Comparison of ENCODE assay signal across 16 cellular contexts in the genomic region with DNA sequence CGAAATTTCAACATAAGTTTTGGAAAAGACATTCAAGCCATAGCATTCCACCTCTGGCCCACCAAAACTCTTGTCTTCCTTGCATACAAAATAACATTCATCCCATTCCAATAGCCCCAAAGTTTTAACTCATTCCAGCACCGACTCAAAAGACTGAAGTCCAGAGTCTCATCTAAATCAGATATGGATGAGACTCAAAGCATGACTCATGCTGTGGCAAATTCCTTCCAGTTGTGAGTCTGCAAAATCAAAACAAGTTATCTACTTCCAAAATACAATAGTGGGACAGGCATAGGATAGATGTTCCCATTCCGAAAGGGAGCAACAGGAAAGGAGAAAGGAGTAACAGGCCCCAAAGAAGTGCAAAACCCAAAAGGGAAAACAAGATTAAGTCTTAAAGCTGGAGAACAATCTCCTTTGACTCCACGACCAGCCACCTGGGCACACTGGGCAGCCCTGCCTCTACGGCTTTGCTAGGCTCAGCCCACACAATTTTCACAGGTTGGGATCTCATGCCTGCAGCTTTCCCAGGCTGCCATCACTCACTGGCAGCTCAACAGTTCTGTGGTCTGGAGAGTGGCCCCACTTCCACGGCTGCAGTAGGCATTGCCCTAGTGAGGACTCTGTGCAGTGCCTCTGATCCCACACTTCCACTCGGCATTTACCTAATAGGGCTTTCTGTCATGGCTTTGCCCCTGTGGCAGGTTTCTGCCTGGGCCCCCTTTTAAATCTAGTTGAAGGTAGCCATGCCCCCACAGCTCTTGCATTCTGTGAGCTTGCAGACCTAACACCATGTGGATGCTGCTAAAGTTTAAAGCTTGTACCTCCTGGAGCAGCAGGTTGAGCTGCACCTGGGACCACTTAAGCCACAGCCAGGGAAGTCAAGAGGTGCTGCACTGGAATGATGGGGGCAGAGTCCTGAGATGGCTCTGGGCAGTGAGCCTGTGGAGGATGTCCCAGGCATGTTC. TPM values are rescaled to one million over a fixed set of nuclear protein-coding genes. Genes with fewer than 3 reads are reported as not detected.
DNase-seq lines count a peak whose midpoint lies in the region; ATAC-seq and TF ChIP-seq lines count a peak whose summit lies in the region.
"Had no signal": no experiment of that assay in that cellular context is flagged by ENCODE, and none has a peak within 500 bp of the region (broad histone marks: within the 10 kb centered on the region; RNA-seq: fewer than 3 reads in every experiment).

No MANE protein-coding gene starts in this region.

- no peak for TF ChIP-seq RAD21 in IMR-90 (IDR thresholded peaks at IDR 0.05; ENCODE audit: low read length)

- dilution Hi-C loops in IMR-90 (cut with HindIII; ENCODE audit: low sequenced_read_pairs, unreplicated experiment), result no loop called here

- no peak for TF ChIP-seq CTCF in IMR-90 (conservative IDR thresholded peaks at IDR 0.05; ENCODE audit: low read depth, low read length)
- TF ChIP-seq CTCF in chondrocyte (IDR thresholded peaks at IDR 0.05), result no peak

- H4K91ac ChIP-seq in IMR-90 (ENCODE audit: insufficient read depth, low read depth, low read length) (no peak overlapping the region), neuronal stem cell (ENCODE audit: low read depth, low read length, poor library complexity) (no peak overlapping the region)

- no peak overlapping the region for H3K4ac ChIP-seq in IMR-90 (ENCODE audit: low read depth, low read length)
- H3K4ac ChIP-seq in neuronal stem cell (ENCODE audit: low read length), result no peak overlapping the region

- H3K9me3 ChIP-seq in IMR-90 (ENCODE audit: control insufficient read depth, insufficient read depth, low read length), result peaks cover 2% of the 10 kb centered on the region; the same call in 1 of the 2 replicates
- peaks cover 0 to 3% of the 10 kb centered on the region in 2 donors for H3K9me3 ChIP-seq in neuronal stem cell (replicated peaks in 1 of 2; ENCODE audit: control insufficient read depth in 2 of 2, insufficient read depth in 1 of 2, low read depth in 1 of 2, low read length in 2 of 2)

- H2BK20ac ChIP-seq in IMR-90 (ENCODE audit: low read depth, low read length), result no peak overlapping the region

- H4K8ac ChIP-seq in IMR-90 (ENCODE audit: low read depth in 2 of 2, low read length in 2 of 2) (no peak overlapping the region), neuronal stem cell (ENCODE audit: low read depth, low read length) (no peak overlapping the region)

- H2BK5ac ChIP-seq in IMR-90 (ENCODE audit: low read depth, low read length, poor library complexity, severe bottlenecking) (no peak overlapping the region), neuronal stem cell (ENCODE audit: low read length) (no peak overlapping the region)

- H3K23ac ChIP-seq in IMR-90 (ENCODE audit: low read depth, low read length) (no peak overlapping the region), neuronal stem cell (ENCODE audit: low read depth, low read length, poor library complexity) (no peak overlapping the region)

- no TSS peak for BruUV-seq in IMR-90 (replicated peaks; lab: Mats Ljungman, UMichigan)

- POLR2A ChIA-PET in IMR-90 (lab: Charles Lee; ENCODE audit: unreplicated experiment), result no interaction called here

- no peak overlapping the region for H3K4me3 Mint-ChIP-seq in chondrocyte (ENCODE audit: unreplicated experiment)
- no peak overlapping the region for H3K4me3 Mint-ChIP-seq in activated T-helper 2 cell treated with anti-CD3 and anti-CD28 coated beads, Interferon-gamma antibody, Interleukin-2, Interleukin-4, amounts not matched to agents 10 μg/mL and 5 μg/mL and 100 μg/mL, durations not matched to agents 14 hours and 24 hours and 36 hours (ENCODE audit: low read depth)
- H3K4me3 Mint-ChIP-seq: activated CD4-positive, alpha-beta T cell treated with anti-CD3 and anti-CD28 coated beads, Interleukin-2, amount 10 ng/mL, durations not matched to agents 24 days and 14 days; CD4-positive, CD25-positive, alpha-beta regulatory T cell had no signal

- H3K27me3 ChIP-seq in IMR-90 (ENCODE audit: control insufficient read depth, insufficient read depth, low read length) (peaks cover 24% of the 10 kb centered on the region), neuronal stem cell (ENCODE audit: control insufficient read depth in 3 of 3, insufficient read depth in 3 of 3, low read depth in 1 of 3, low read length in 3 of 3) (peaks cover 0 to 19% (median 0%) of the 10 kb centered on the region in 3 experiments)

- CTCF ChIA-PET in IMR-90 (lab: Yijun Ruan, JAX), result no interaction called here

- H3K27ac ChIP-seq in IMR-90 (ENCODE audit: insufficient read depth, low read length) (no peak overlapping the region), neuronal stem cell (replicated peaks; ENCODE audit: low read length) (no peak overlapping the region)
- H3K27ac ChIP-seq: RWPE1 had no signal

- no peak overlapping the region for H3K4me3 ChIP-seq in IMR-90 (ENCODE audit: insufficient read depth, low read depth, low read length)
- H3K4me3 ChIP-seq in neuronal stem cell (ENCODE audit: low read length in 2 of 2), result no peak overlapping the region

- no peak overlapping the region for H3K27ac Mint-ChIP-seq in chondrocyte (ENCODE audit: unreplicated experiment)
- no peak overlapping the region for H3K27ac Mint-ChIP-seq in activated T-helper 2 cell treated with anti-CD3 and anti-CD28 coated beads, Interferon-gamma antibody, Interleukin-2, Interleukin-4, amounts not matched to agents 10 μg/mL and 5 μg/mL and 100 μg/mL, durations not matched to agents 14 hours and 24 hours and 36 hours
- H3K27ac Mint-ChIP-seq: activated CD4-positive, alpha-beta T cell treated with anti-CD3 and anti-CD28 coated beads, Interleukin-2, amount 10 ng/mL, durations not matched to agents 24 days and 14 days had no signal

- H2BK12ac ChIP-seq in neuronal stem cell (ENCODE audit: low read length), result no peak overlapping the region

- intact Hi-C loops in IMR-90 (cut with micrococcal nuclease), result no loop called here
- intact Hi-C loops in activated T-helper 2 cell treated with anti-CD3 and anti-CD28 coated beads, Interferon-gamma antibody, Interleukin-2, Interleukin-4, amounts not matched to agents 10 μg/mL and 5 μg/mL and 100 μg/mL, durations not matched to agents 14 hours and 24 hours and 36 hours (cut with micrococcal nuclease), result no loop called here

- peaks cover 27% of the 10 kb centered on the region for H3K9me3 Mint-ChIP-seq in chondrocyte (ENCODE audit: low read depth)
- H3K9me3 Mint-ChIP-seq in activated T-helper 2 cell treated with anti-CD3 and anti-CD28 coated beads, Interferon-gamma antibody, Interleukin-2, Interleukin-4, amounts not matched to agents 10 μg/mL and 5 μg/mL and 100 μg/mL, durations not matched to agents 14 hours and 24 hours and 36 hours, result peaks cover 8% of the 10 kb centered on the region

- peaks cover 4% of the 10 kb centered on the region for H3K4me1 Mint-ChIP-seq in chondrocyte (ENCODE audit: low read depth)
- peaks cover 2% of the 10 kb centered on the region for H3K4me1 Mint-ChIP-seq in activated T-helper 2 cell treated with anti-CD3 and anti-CD28 coated beads, Interferon-gamma antibody, Interleukin-2, Interleukin-4, amounts not matched to agents 10 μg/mL and 5 μg/mL and 100 μg/mL, durations not matched to agents 14 hours and 24 hours and 36 hours (ENCODE audit: low read depth)
- H3K4me1 Mint-ChIP-seq: activated CD4-positive, alpha-beta T cell treated with anti-CD3 and anti-CD28 coated beads, Interleukin-2, amount 10 ng/mL, durations not matched to agents 24 days and 14 days; CD4-positive, CD25-positive, alpha-beta regulatory T cell had no signal

- peaks cover 12% of the 10 kb centered on the region for H3K27me3 Mint-ChIP-seq in chondrocyte (ENCODE audit: low read depth)
- peaks cover 48% of the 10 kb centered on the region for H3K27me3 Mint-ChIP-seq in activated T-helper 2 cell treated with anti-CD3 and anti-CD28 coated beads, Interferon-gamma antibody, Interleukin-2, Interleukin-4, amounts not matched to agents 10 μg/mL and 5 μg/mL and 100 μg/mL, durations not matched to agents 14 hours and 24 hours and 36 hours (ENCODE audit: low read depth)

- in situ Hi-C loops in IMR-90 (cut with MboI; ENCODE audit: low sequenced_read_pairs), result no loop called here

- H3K9ac ChIP-seq in IMR-90 (ENCODE audit: low read depth, low read length), result no peak overlapping the region
- H3K9ac ChIP-seq in neuronal stem cell (ENCODE audit: low read depth, low read length, poor library complexity), result no peak overlapping the region

- peak; percentile 70 for ATAC-seq in IMR-90 (ENCODE audit: low read depth)
- no peak for ATAC-seq in GM19328 (IDR thresholded peaks at IDR 0.05; ENCODE audit: unreplicated experiment)
- ATAC-seq: left lobe of liver had no signal

- H2AK5ac ChIP-seq in IMR-90 (ENCODE audit: low read depth, low read length) (no peak overlapping the region), neuronal stem cell (ENCODE audit: low read depth, low read length) (no peak overlapping the region)

- H4K20me1 ChIP-seq in IMR-90 (ENCODE audit: insufficient read depth, low read length), result no peaks in the 10 kb centered on the region

- H3K14ac ChIP-seq in IMR-90 (replicated peaks; ENCODE audit: low read depth, low read length) (no peak overlapping the region), neuronal stem cell (ENCODE audit: low read length) (no peak overlapping the region)

- H3K4me1 ChIP-seq in IMR-90 (ENCODE audit: control insufficient read depth, insufficient read depth, low read length) (peaks cover 2% of the 10 kb centered on the region; the same call in 1 of the 2 replicates), neuronal stem cell (ENCODE audit: control insufficient read depth in 2 of 2, insufficient read depth in 1 of 2, low read depth in 1 of 2, low read length in 2 of 2) (peaks cover 0 to 6% of the 10 kb centered on the region in 2 donors)

- no peak overlapping the region for H2BK15ac ChIP-seq in IMR-90 (ENCODE audit: low read depth, low read length)
- no peak overlapping the region for H2BK15ac ChIP-seq in neuronal stem cell (ENCODE audit: low read length)

- no peak overlapping the region for H4K5ac ChIP-seq in IMR-90 (ENCODE audit: low read depth, low read length)

- H2AK9ac ChIP-seq in IMR-90 (replicated peaks; ENCODE audit: low read depth, low read length, poor library complexity), result no peak overlapping the region

- no peak overlapping the region for H3K56ac ChIP-seq in IMR-90 (ENCODE audit: extremely low read depth, insufficient read depth, low read length)

- no peak overlapping the region for H3K18ac ChIP-seq in IMR-90 (ENCODE audit: low read depth, low read length)
- H3K18ac ChIP-seq in neuronal stem cell (ENCODE audit: low read length), result peak overlapping the region; percentile 39

- no peak overlapping the region for H2BK120ac ChIP-seq in IMR-90 (ENCODE audit: low read depth, low read length)
- H2BK120ac ChIP-seq in neuronal stem cell (ENCODE audit: low read depth, low read length), result no peak overlapping the region

- DNase-seq in AG20443 (ENCODE audit: low spot score) (peak; percentile 42), IMR-90 (peak; percentile 47), chondrocyte (ENCODE audit: low spot score) (peak; percentile 27), neuronal stem cell (ENCODE audit: low spot score) (no peak), activated gamma-delta T cell treated with Interleukin-2 at 50 U/mL for 16 hours (no peak)
- no peak for DNase-seq in activated T-helper 2 cell treated with anti-CD3 and anti-CD28 coated beads, Interferon-gamma antibody, Interleukin-2, Interleukin-4, amounts not matched to agents 10 μg/mL and 5 μg/mL and 100 μg/mL, durations not matched to agents 14 hours and 24 hours and 36 hours (ENCODE audit: low spot score)
- DNase-seq in NK-92 treated with Interleukin-12 subunit alpha and Interleukin-12 subunit beta, amount 100 ng/mL, for 24 hours (lab: John Stamatoyannopoulos, UW), result no peak
- DNase-seq: activated CD4-positive, alpha-beta T cell treated with anti-CD3 and anti-CD28 coated beads, Interleukin-2, amount 10 ng/mL, durations not matched to agents 24 days and 14 days; CD4-positive, CD25-positive, alpha-beta regulatory T cell; hippocampal formation; NCI-H1930; NCI-H526 treated with DMSO at 0.1 percent for 48 hours; T-helper 2 cell had no signal

- H3K36me3 Mint-ChIP-seq in chondrocyte (ENCODE audit: low read depth), result peaks cover 12% of the 10 kb centered on the region
- H3K36me3 Mint-ChIP-seq in activated T-helper 2 cell treated with anti-CD3 and anti-CD28 coated beads, Interferon-gamma antibody, Interleukin-2, Interleukin-4, amounts not matched to agents 10 μg/mL and 5 μg/mL and 100 μg/mL, durations not matched to agents 14 hours and 24 hours and 36 hours (ENCODE audit: low read depth), result no peaks in the 10 kb centered on the region
- H3K36me3 Mint-ChIP-seq: CD4-positive, CD25-positive, alpha-beta regulatory T cell had no signal

- TF ChIP-seq POLR2A in IMR-90 (IDR thresholded peaks at IDR 0.05; ENCODE audit: low read depth, low read length), result no peak

- H2AFZ ChIP-seq in IMR-90 (replicated peaks; ENCODE audit: low read length, poor library complexity) (no peak overlapping the region), neuronal stem cell (ENCODE audit: low read length) (no peak overlapping the region)

- H3K36me3 ChIP-seq in IMR-90 (ENCODE audit: control insufficient read depth, insufficient read depth, low read length), result no peaks in the 10 kb centered on the region
- H3K36me3 ChIP-seq in neuronal stem cell (replicated peaks in 1 of 2; ENCODE audit: control insufficient read depth in 2 of 2, insufficient read depth in 2 of 2, low read length in 2 of 2), result no peaks in the 10 kb centered on the region

- H3K4me2 ChIP-seq in IMR-90 (ENCODE audit: low read depth, low read length) (no peak overlapping the region), neuronal stem cell (ENCODE audit: insufficient read depth, low read length, poor library complexity, severe bottlenecking) (no peak overlapping the region)

- WGBS in IMR-90 (ENCODE audit: extremely low coverage in 2 of 2, insufficient read length in 1 of 2), 2 experiments, result 68% methylated on average over 2 of the region's 7 CpGs; no CpG with 5 or more reads in 1 of the 2 experiments
- WGBS in neuronal stem cell (ENCODE audit: extremely low coverage in 2 of 2, insufficient read length in 2 of 2, insufficient replicate concordance in 1 of 2), 2 donors, result no CpG with 5 or more reads among the region's 7 CpGs

- H3K79me1 ChIP-seq in IMR-90 (ENCODE audit: low read depth in 1 of 2, low read length in 2 of 2), result no peaks in the 10 kb centered on the region
- no peaks in the 10 kb centered on the region for H3K79me1 ChIP-seq in neuronal stem cell (ENCODE audit: low read depth, low read length)

- H3K9me1 ChIP-seq in IMR-90 (ENCODE audit: insufficient read depth, low read length), result no peaks in the 10 kb centered on the region

RNA-seq across cellular contexts. Expression of a gene that starts 51.0 kb away (rescaled TPM):
- total RNA-seq in IMR-90 (2012; rRNA removed) (not detected in 2 replicates), chondrocyte (1.8 to 2.9 TPM in 2 of 3 replicates, not detected in the other)
- polyA plus RNA-seq in IMR-90 (2012; rRNA removed), result 0.07 TPM in 2 replicates
- polyA plus RNA-seq in IMR-90 (2012; cell fraction: cytosol; rRNA removed), result 0.01 and 0.04 TPM in 2 replicates
- 0.02 TPM in 1 of 2 replicates, not detected in the other for polyA plus RNA-seq in IMR-90 (2012; cell fraction: nucleus; rRNA removed; ENCODE audit: low replicate concordance)
- polyA plus RNA-seq in neuronal stem cell (2013, experiment 1 of 2), result 0.15 TPM
- polyA plus RNA-seq in neuronal stem cell (2013, experiment 2 of 2), result 0.25 TPM
- total RNA-seq in activated T-helper 2 cell treated with anti-CD3 and anti-CD28 coated beads, Interferon-gamma antibody, Interleukin-2, Interleukin-4, amounts not matched to agents 10 μg/mL and 5 μg/mL and 100 μg/mL, durations not matched to agents 14 hours and 24 hours and 36 hours, result 129 and 135 TPM in 2 replicates

Comparison
In these comparisons a context has a peak if more than half of its experiments do, and no peak if none do; other contexts are left out.
1. DNase-seq: peak in AG20443 (single experiment), IMR-90 (single experiment) and chondrocyte (single experiment); none in neuronal stem cell (single experiment), activated T-helper 2 cell treated with anti-CD3 and anti-CD28 coated beads, Interferon-gamma antibody, Interleukin-2, Interleukin-4, amounts not matched to agents 10 μg/mL and 5 μg/mL and 100 μg/mL, durations not matched to agents 14 hours and 24 hours and 36 hours (single experiment), activated gamma-delta T cell treated with Interleukin-2 at 50 U/mL for 16 hours (single experiment) and NK-92 treated with Interleukin-12 subunit alpha and Interleukin-12 subunit beta, amount 100 ng/mL, for 24 hours (single experiment).
2. RNA of a gene that starts 51.0 kb away (total RNA-seq): 129 to 135 TPM in activated T-helper 2 cell treated with anti-CD3 and anti-CD28 coated beads, Interferon-gamma antibody, Interleukin-2, Interleukin-4, amounts not matched to agents 10 μg/mL and 5 μg/mL and 100 μg/mL, durations not matched to agents 14 hours and 24 hours and 36 hours; 1.8 to 2.9 TPM in chondrocyte and not detected in IMR-90; every median in the first group is over 10 times any median in the second.